In genomic region chr5:157335534-157336422, GRCh38 we compare ENCODE assay signal across 19 cellular contexts.
DNase-seq lines count a peak whose midpoint lies in the region; ATAC-seq and TF ChIP-seq lines count a peak whose summit lies in the region.
"Had no signal": no experiment of that assay in that cellular context is flagged by ENCODE, and none has a peak within 500 bp of the region (broad histone marks: within the 10 kb centered on the region; RNA-seq: fewer than 3 reads in every experiment).

No MANE protein-coding gene starts in this region.

- no peak overlapping the region for H3K4me3 ChIP-seq in stomach smooth muscle (ENCODE audit: low read length in 2 of 2)
- H3K4me3 ChIP-seq in lower leg skin (ENCODE audit: low read depth, poor library complexity, severe bottlenecking) = no peak overlapping the region
- H3K4me3 ChIP-seq: GM23338, mucosa of descending colon had no signal

- H3K36me3 ChIP-seq in stomach smooth muscle (ENCODE audit: control insufficient read depth in 2 of 2, insufficient read depth in 2 of 2, low read length in 2 of 2) = peaks cover 0 to 10% of the 10 kb centered on the region in 2 donors

- peaks cover 100% of the 10 kb centered on the region for H3K36me3 Mint-ChIP-seq in activated T-cell treated with anti-CD3 and anti-CD28 coated beads, Interleukin-2, amount 50 U/mL, for 24 hours (ENCODE audit: low read depth)
- peaks cover 61% of the 10 kb centered on the region for H3K36me3 Mint-ChIP-seq in activated T-cell treated with anti-CD3 and anti-CD28 coated beads, Interleukin-2, amount 50 U/mL, for 4 hours (ENCODE audit: insufficient read depth)
- peaks cover 18 to 66% (median 45%) of the 10 kb centered on the region in 3 donors for H3K36me3 Mint-ChIP-seq in immature natural killer cell

- H3K4me3 Mint-ChIP-seq in activated T-cell treated with anti-CD3 and anti-CD28 coated beads, Interleukin-2, amount 50 U/mL, for 24 hours = no peak overlapping the region
- H3K4me3 Mint-ChIP-seq in activated T-cell treated with anti-CD3 and anti-CD28 coated beads, Interleukin-2, amount 50 U/mL, for 4 hours = no peak overlapping the region
- no peak overlapping the region for H3K4me3 Mint-ChIP-seq in immature natural killer cell
- H3K4me3 Mint-ChIP-seq: activated T-helper 1 cell treated with anti-CD3 and anti-CD28 coated beads, Interleukin-12 subunit alpha, Interleukin-12 subunit beta, Interleukin-2, Interleukin-4 antibody, amounts not matched to agents 30 ng/mL and 10 ng/mL and 1 ng/mL, durations not matched to agents 14 hours and 24 hours and 36 hours; GM23338 had no signal

- H3K27ac ChIP-seq in VCaP (peak overlapping the region; percentile 45), stomach smooth muscle (ENCODE audit: low read length) (peak overlapping the region; percentile 58)

- peaks cover 17% of the 10 kb centered on the region for H3K4me1 ChIP-seq in stomach smooth muscle (ENCODE audit: control insufficient read depth, insufficient read depth, low read length)

- no peaks in the 10 kb centered on the region for H3K27me3 Mint-ChIP-seq in activated T-cell treated with anti-CD3 and anti-CD28 coated beads, Interleukin-2, amount 50 U/mL, for 24 hours
- no peaks in the 10 kb centered on the region for H3K27me3 Mint-ChIP-seq in activated T-cell treated with anti-CD3 and anti-CD28 coated beads, Interleukin-2, amount 50 U/mL, for 4 hours (ENCODE audit: low read depth)
- H3K27me3 Mint-ChIP-seq in immature natural killer cell (ENCODE audit: low read depth in 3 of 3) = peaks cover 0 to 3% (median 0%) of the 10 kb centered on the region in 3 donors

- no peaks in the 10 kb centered on the region for H3K9me3 Mint-ChIP-seq in activated T-cell treated with anti-CD3 and anti-CD28 coated beads, Interleukin-2, amount 50 U/mL, for 24 hours
- no peaks in the 10 kb centered on the region for H3K9me3 Mint-ChIP-seq in activated T-cell treated with anti-CD3 and anti-CD28 coated beads, Interleukin-2, amount 50 U/mL, for 4 hours
- no peaks in the 10 kb centered on the region for H3K9me3 Mint-ChIP-seq in immature natural killer cell
- H3K9me3 Mint-ChIP-seq: activated T-helper 1 cell treated with anti-CD3 and anti-CD28 coated beads, Interleukin-12 subunit alpha, Interleukin-12 subunit beta, Interleukin-2, Interleukin-4 antibody, amounts not matched to agents 30 ng/mL and 10 ng/mL and 1 ng/mL, durations not matched to agents 14 hours and 24 hours and 36 hours; GM23338 had no signal

- H3K4me1 Mint-ChIP-seq in activated T-cell treated with anti-CD3 and anti-CD28 coated beads, Interleukin-2, amount 50 U/mL, for 24 hours (ENCODE audit: low read depth) = peaks cover 23% of the 10 kb centered on the region
- peaks cover 15% of the 10 kb centered on the region for H3K4me1 Mint-ChIP-seq in activated T-cell treated with anti-CD3 and anti-CD28 coated beads, Interleukin-2, amount 50 U/mL, for 4 hours (ENCODE audit: low read depth)
- H3K4me1 Mint-ChIP-seq in immature natural killer cell = peaks cover 0 to 12% of the 10 kb centered on the region in 2 donors
- H3K4me1 Mint-ChIP-seq: GM23338 had no signal

- no peak for DNase-seq in activated T-cell treated with anti-CD3 and anti-CD28 coated beads, Interleukin-2, amount 50 U/mL, for 24 hours
- DNase-seq in activated T-cell treated with anti-CD3 and anti-CD28 coated beads, Interleukin-2, amount 50 U/mL, for 4 hours = no peak
- DNase-seq in immature natural killer cell (no peak), lower leg skin (ENCODE audit: low spot score in 2 of 2) (no peak)
- DNase-seq: 8988T; activated CD4-positive, alpha-beta T cell treated with anti-CD3 and anti-CD28 coated beads for 48 hours; COR-L47; effector CD4-positive, alpha-beta T cell; KBM-7; mucosa of descending colon; NCI-H1694 treated with DMSO at 0.1 percent for 48 hours; NCI-H524 treated with DMSO at 0.1 percent for 48 hours; stimulated activated naive CD8-positive, alpha-beta T cell treated with anti-CD3 and anti-CD28 coated beads, Interleukin-15, Interleukin-2, amounts not matched to agents 100 U/mL and 50 U/mL, for 24 hours had no signal

- intact Hi-C loops in lower leg skin (cut with DNase I; ENCODE audit: low total_unique reads) = no loop called here

- TF ChIP-seq POLR2A in lower leg skin (IDR thresholded peaks at IDR 0.05) = no peak

- H3K9me3 ChIP-seq in stomach smooth muscle (ENCODE audit: control insufficient read depth in 2 of 2, low read length in 2 of 2) = no peaks in the 10 kb centered on the region
- H3K9me3 ChIP-seq: mucosa of descending colon had no signal

- no peak for ATAC-seq in activated T-cell treated with anti-CD3 and anti-CD28 coated beads, Interleukin-2, amount 50 U/mL, for 4 hours
- ATAC-seq in GM19455 (IDR thresholded peaks at IDR 0.05; ENCODE audit: unreplicated experiment) (no peak), HG02870 (IDR thresholded peaks at IDR 0.05; ENCODE audit: unreplicated experiment) (no peak)
- ATAC-seq: GM23338; mucosa of descending colon; stimulated activated naive CD8-positive, alpha-beta T cell treated with anti-CD3 and anti-CD28 coated beads, Interleukin-15, Interleukin-2, amounts not matched to agents 100 U/mL and 50 U/mL, for 24 hours had no signal

- H3K27me3 ChIP-seq in stomach smooth muscle (ENCODE audit: control insufficient read depth in 1 of 2, insufficient read depth in 2 of 2, low read length in 2 of 2) = no peaks in the 10 kb centered on the region

- peak overlapping the region; percentile 70 for H3K27ac Mint-ChIP-seq in activated T-cell treated with anti-CD3 and anti-CD28 coated beads, Interleukin-2, amount 50 U/mL, for 24 hours
- peak overlapping the region in 5 of 6 donors; percentile 32 to 66 (median 53) for H3K27ac Mint-ChIP-seq in immature natural killer cell
- H3K27ac Mint-ChIP-seq: activated T-helper 1 cell treated with anti-CD3 and anti-CD28 coated beads, Interleukin-12 subunit alpha, Interleukin-12 subunit beta, Interleukin-2, Interleukin-4 antibody, amounts not matched to agents 30 ng/mL and 10 ng/mL and 1 ng/mL, durations not matched to agents 14 hours and 24 hours and 36 hours; GM23338 had no signal

- WGBS in lower leg skin, 2 donors = 69 to 70% methylated on average over 8 of the region's 8 CpGs

- no peak overlapping the region for H3K9ac ChIP-seq in stomach smooth muscle (ENCODE audit: low read length in 2 of 2)

- TF ChIP-seq CTCF in VCaP (conservative IDR thresholded peaks at IDR 0.05) = no peak
- TF ChIP-seq CTCF in lower leg skin (IDR thresholded peaks at IDR 0.05) = no peak
